Comparison of ENCODE assay signal across 10 cellular contexts in the genomic region with DNA sequence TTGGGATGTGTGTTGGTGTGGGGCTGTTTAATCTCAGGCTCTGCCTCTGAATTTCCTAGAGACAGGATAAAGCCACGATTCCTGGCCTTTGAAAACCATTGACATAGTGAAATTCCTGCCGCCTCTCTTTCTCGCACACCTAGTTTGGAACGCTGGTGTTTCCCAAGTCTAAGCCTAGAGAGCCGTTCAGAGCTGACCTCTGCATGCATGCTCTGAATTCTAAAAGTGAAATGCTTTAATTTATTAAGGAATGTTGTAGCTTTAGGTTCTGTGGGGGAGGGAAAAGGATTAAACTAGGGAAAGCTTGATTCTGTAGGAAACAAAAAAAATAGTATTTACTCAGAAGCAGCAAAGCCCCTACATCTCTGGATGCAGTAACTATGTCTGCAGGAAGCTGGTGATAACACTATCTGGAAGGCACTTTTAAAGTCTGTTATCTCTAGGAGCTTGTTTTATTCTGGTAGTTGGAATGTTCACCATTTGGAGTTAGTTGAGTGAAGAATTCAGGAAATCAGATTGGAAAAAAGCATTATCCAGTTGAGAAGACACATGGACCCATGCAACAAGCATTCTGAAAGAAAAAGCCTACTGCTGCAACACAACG. TPM values are rescaled to one million over a fixed set of nuclear protein-coding genes. Genes with fewer than 3 reads are reported as not detected.
DNase-seq lines count a peak whose midpoint lies in the region; ATAC-seq and TF ChIP-seq lines count a peak whose summit lies in the region.
"Had no signal": no experiment of that assay in that cellular context is flagged by ENCODE, and none has a peak within 500 bp of the region (broad histone marks: within the 10 kb centered on the region; RNA-seq: fewer than 3 reads in every experiment).

No MANE protein-coding gene starts in this region.

- in situ Hi-C loops in G401 (cut with HindIII; ENCODE audit: low sequenced_read_pairs): no loop called here

- H3K4me1 ChIP-seq in HUES48 (ENCODE audit: control insufficient read depth, insufficient read depth, low read length) (peaks cover 18% of the 10 kb centered on the region; the same call in 1 of the 2 replicates), body of pancreas (peaks cover 31% of the 10 kb centered on the region), mesodermal cell (ENCODE audit: control insufficient read depth, insufficient read depth, low read length, poor library complexity, severe bottlenecking) (peaks cover 78% of the 10 kb centered on the region)

- H3K9ac ChIP-seq in HUES48 (ENCODE audit: low read depth, low read length): no peak overlapping the region

- TF ChIP-seq CTCF in body of pancreas (IDR thresholded peaks at IDR 0.05): no peak
- TF ChIP-seq CTCF in nephron progenitor cell (IDR thresholded peaks at IDR 0.05): no peak

- peak; percentile 36 for DNase-seq in A172 (ENCODE audit: low spot score)
- no peak for DNase-seq in body of pancreas
- DNase-seq in nephron progenitor cell: no peak
- no peak for DNase-seq in G401 (ENCODE audit: low spot score)
- no peak for DNase-seq in LoVo (ENCODE audit: low spot score)
- DNase-seq: activated CD8-positive, alpha-beta memory T cell treated with anti-CD3 and anti-CD28 coated beads, Interleukin-2, amount 50 U/mL, for 4 hours; NCI-H748 treated with DMSO at 0.1 percent for 48 hours had no signal

- intact Hi-C loops in body of pancreas (cut with DNase I): no loop called here

- H3K9me3 ChIP-seq in HUES48 (ENCODE audit: control insufficient read depth, insufficient read depth, low read length): no peaks in the 10 kb centered on the region
- no peaks in the 10 kb centered on the region for H3K9me3 ChIP-seq in body of pancreas
- H3K9me3 ChIP-seq in mesodermal cell (ENCODE audit: control insufficient read depth, low read length): no peaks in the 10 kb centered on the region

- no peak overlapping the region for H3K4me3 Mint-ChIP-seq in nephron progenitor cell

- H3K27ac Mint-ChIP-seq in nephron progenitor cell: no peak overlapping the region

- 38 to 42% methylated on average over 6 of the region's 6 CpGs for WGBS in body of pancreas, 2 donors
- WGBS in mesodermal cell (ENCODE audit: insufficient coverage in 2 of 2), 2 experiments: 52 to 54% methylated on average over 4 to 6 of the region's 6 CpGs

- TF ChIP-seq POLR2A in body of pancreas (IDR thresholded peaks at IDR 0.05): no peak

- H3K36me3 Mint-ChIP-seq in nephron progenitor cell (ENCODE audit: low read depth): peaks cover 17% of the 10 kb centered on the region

- H3K4me3 ChIP-seq in HUES48 (ENCODE audit: low read depth, low read length): no peak overlapping the region
- H3K4me3 ChIP-seq in body of pancreas: no peak overlapping the region
- H3K4me3 ChIP-seq in mesodermal cell (ENCODE audit: extremely low read depth, insufficient read depth, low read length, poor library complexity, severe bottlenecking): no peak overlapping the region

- peaks cover under 1% of the 10 kb centered on the region for H3K9me3 Mint-ChIP-seq in nephron progenitor cell

- no peak for ATAC-seq in body of pancreas
- no peak for ATAC-seq in HG02642 (IDR thresholded peaks at IDR 0.05; ENCODE audit: poor library complexity, unreplicated experiment)

- H3K27me3 Mint-ChIP-seq in nephron progenitor cell (ENCODE audit: low read depth, poor library complexity): no peaks in the 10 kb centered on the region

- no peaks in the 10 kb centered on the region for H3K27me3 ChIP-seq in HUES48 (ENCODE audit: control insufficient read depth, insufficient read depth, low read length)
- H3K27me3 ChIP-seq in body of pancreas: no peaks in the 10 kb centered on the region

- peak overlapping the region; percentile 90 for H3K27ac ChIP-seq in HUES48 (ENCODE audit: low read depth, low read length)
- H3K27ac ChIP-seq in body of pancreas: peak overlapping the region in 3 of 4 donors; percentile 40 to 67 (median 65)
- H3K27ac ChIP-seq in mesodermal cell (ENCODE audit: low read depth, low read length, severe bottlenecking): peak overlapping the region; percentile 100

- H3K36me3 ChIP-seq in HUES48 (ENCODE audit: control insufficient read depth, insufficient read depth, low read length): peaks cover 33% of the 10 kb centered on the region
- no peaks in the 10 kb centered on the region for H3K36me3 ChIP-seq in body of pancreas (replicated peaks in 1 of 2; ENCODE audit: insufficient read depth in 1 of 2, low read depth in 2 of 2)
- peaks cover 64% of the 10 kb centered on the region for H3K36me3 ChIP-seq in mesodermal cell (ENCODE audit: control insufficient read depth, insufficient read depth, low read length)

- H3K4me1 Mint-ChIP-seq in nephron progenitor cell: peaks cover 47% of the 10 kb centered on the region

RNA-seq across cellular contexts. Expression of a gene that starts 27.3 kb away (rescaled TPM):
- 233 and 244 TPM in 2 replicates for total RNA-seq in A172 (2014; rRNA removed; shearing (Covaris generic))
- total RNA-seq in body of pancreas: 10 to 100 TPM; 17.4 to 39.6 TPM
- 338 TPM for polyA plus RNA-seq in mesodermal cell (2013, experiment 1 of 2)
- polyA plus RNA-seq in mesodermal cell (2013, experiment 2 of 2): 311 TPM
- total RNA-seq in G401 (2014; rRNA removed; shearing (Covaris generic)): 200 and 222 TPM in 2 replicates
